In genomic region chr4:89357346-89357745, GRCh38 we compare ENCODE assay signal across 25 cellular contexts. TPM values are rescaled to one million over a fixed set of nuclear protein-coding genes. Genes with fewer than 3 reads are reported as not detected.
"Had no signal": no experiment of that assay in that cellular context is flagged by ENCODE, and none has a peak within 500 bp of the region (broad histone marks: within the 10 kb centered on the region; RNA-seq: fewer than 3 reads in every experiment).

No MANE protein-coding gene starts in this region.

- H3K4me1 ChIP-seq: esophagus squamous epithelium, gastrocnemius medialis, prostate gland, spleen, thyroid gland had no signal

- H3K9me3 ChIP-seq: esophagus squamous epithelium, gastrocnemius medialis, prostate gland, spleen, thyroid gland had no signal

- ATAC-seq: activated CD4-positive, CD25-positive, alpha-beta regulatory T cell treated with anti-CD3 and anti-CD28 coated beads, Interleukin-2, amount 50 U/mL, for 24 hours; activated CD8-positive, alpha-beta memory T cell treated with anti-CD3 and anti-CD28 coated beads, Interleukin-2, amount 10 ng/mL, durations not matched to agents 7 days and 5 days; activated CD8-positive, alpha-beta T cell treated with anti-CD3 and anti-CD28 coated beads for 36 hours; gastrocnemius medialis; left cardiac atrium; natural killer cell had no signal

- DNase-seq: activated CD4-positive, alpha-beta T cell treated with anti-CD3 and anti-CD28 coated beads, Interleukin-2, amount 10 ng/mL, durations not matched to agents 24 days and 14 days; activated CD8-positive, alpha-beta memory T cell treated with anti-CD3 and anti-CD28 coated beads, Interleukin-2, amount 10 ng/mL, durations not matched to agents 7 days and 5 days; activated CD8-positive, alpha-beta T cell treated with anti-CD3 and anti-CD28 coated beads for 36 hours; activated effector memory CD4-positive, alpha-beta T cell treated with anti-CD3 and anti-CD28 coated beads, Interleukin-2, amount 50 U/mL, for 16 hours; activated naive CD4-positive, alpha-beta T cell treated with anti-CD3 and anti-CD28 coated beads, Interleukin-2, amount 10 ng/mL, durations not matched to agents 7 days and 5 days; activated T-cell treated with anti-CD3 and anti-CD28 coated beads for 4 hours; amygdala; endodermal cell; esophagus squamous epithelium; gastrocnemius medialis; head of caudate nucleus; hypothalamus; left cardiac atrium; midbrain; natural killer cell; spleen; stimulated activated CD4-positive, alpha-beta T cell treated with anti-CD3 and anti-CD28 coated beads, Interleukin-4, amount 100 ng/mL, for 1 hour; stimulated activated naive CD4-positive, alpha-beta T cell treated with Interleukin-2 at 50 U/mL for 16 hours; thyroid gland had no signal

- H3K27ac ChIP-seq: coronary artery, esophagus squamous epithelium, gastrocnemius medialis, prostate gland, spleen, thyroid gland, VCaP had no signal

- H3K36me3 ChIP-seq: esophagus squamous epithelium, gastrocnemius medialis, prostate gland, spleen, thyroid gland had no signal

- H3K27me3 ChIP-seq: esophagus squamous epithelium, gastrocnemius medialis, spleen, thyroid gland had no signal

- H3K4me3 ChIP-seq: coronary artery, esophagus squamous epithelium, gastrocnemius medialis, prostate gland, spleen, thyroid gland had no signal

RNA-seq across cellular contexts. Expression of gene GPRIN3, which starts 49.7 kb away (rescaled TPM):
- total RNA-seq: bronchial epithelial cell, osteocyte had no signal
